ENCODE assay signal across 8 cellular contexts in the genomic region with DNA sequence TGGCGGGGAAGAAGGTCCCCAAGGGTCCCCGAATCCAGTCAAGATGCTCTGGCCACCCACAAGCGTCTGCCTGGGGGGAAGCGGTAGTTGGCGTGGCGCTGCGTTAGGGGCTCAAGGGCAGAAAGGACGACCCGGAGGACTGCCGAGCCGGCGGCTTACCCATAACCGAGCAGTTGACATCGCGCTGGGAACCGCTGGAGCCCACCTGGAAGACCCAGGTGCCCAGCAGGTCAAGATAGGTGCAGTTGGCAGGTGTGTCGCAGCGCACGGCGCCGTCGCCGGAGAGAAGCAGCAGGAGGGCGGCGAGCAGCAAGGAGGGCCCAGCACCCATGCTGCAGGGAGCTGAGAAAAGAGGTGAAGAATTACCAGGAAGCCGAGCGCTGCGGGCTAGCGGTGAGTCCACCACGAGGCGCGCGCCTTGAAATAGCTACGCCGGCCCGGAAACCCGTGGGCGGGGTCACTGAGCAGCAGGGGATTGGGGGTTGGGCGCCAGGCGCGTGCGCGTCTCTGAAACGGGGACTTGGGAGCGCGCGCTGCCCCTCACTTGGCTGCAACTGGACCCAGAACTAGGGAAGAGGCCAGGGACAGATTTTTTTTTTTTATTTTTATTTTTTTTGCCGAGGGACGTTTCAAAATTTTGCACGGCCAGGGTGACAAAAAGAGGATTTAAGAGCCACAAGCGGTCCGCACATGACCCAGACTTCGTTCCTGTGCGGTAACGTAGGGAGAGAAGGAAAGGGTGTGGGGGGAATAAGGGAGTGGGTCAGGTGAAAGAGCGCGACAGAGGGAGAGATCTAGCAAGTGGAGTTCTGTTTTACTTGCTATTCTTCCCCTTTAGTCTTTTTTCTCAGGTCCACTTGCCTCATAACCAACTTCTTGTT. TPM values are rescaled to one million over a fixed set of nuclear protein-coding genes. Genes with fewer than 3 reads are reported as not detected.
DNase-seq lines count a peak whose midpoint lies in the region; ATAC-seq, FAIRE-seq and TF ChIP-seq lines count a peak whose summit lies in the region.

TSS of gene CTSC (minus strand) at position 395 of the 881 bp plus-strand sequence. CDS start at position 331, 64 bp downstream.

- peak within 1 kb of the TSS; percentile 95 to 96 for H3K4me3 Mint-ChIP-seq in activated T-cell treated with anti-CD3 and anti-CD28 coated beads, Interleukin-2, amount 50 U/mL, for 72 hours
- H3K4me3 Mint-ChIP-seq in natural killer cell: peak within 1 kb of the TSS; percentile 89

- intact Hi-C loops in natural killer cell (cut with micrococcal nuclease): loop anchor here (1.0 to 2.0 kb wide), 3 partner anchors 17 to 77 kb away; no protein-coding TSS in a partner anchor

- peak within 1 kb of the TSS; percentile 80 for H3K4me2 ChIP-seq in fibroblast of lung (ENCODE audit: extremely low read depth, insufficient read depth, low read length)

- no peaks in the 10 kb centered on the region for H3K9me3 ChIP-seq in fibroblast of lung (ENCODE audit: control insufficient read depth, insufficient read depth, low read depth, low read length)

- H3K27ac ChIP-seq in fibroblast of lung (ENCODE audit: insufficient read depth, low read length): peak within 1 kb of the TSS; percentile 90

- DNase-seq in DMS53 (lab: John Stamatoyannopoulos, UW): peak; percentile 98
- DNase-seq in RCC 7860 (ENCODE audit: low spot score): peak; percentile 82
- DNase-seq in activated T-cell treated with anti-CD3 and anti-CD28 coated beads, Interleukin-2, amount 50 U/mL, for 72 hours: peak; percentile 95 to 96
- DNase-seq in fibroblast of lung (ENCODE audit: low read depth in 2 of 2): peak; percentile 86 to 91
- DNase-seq in natural killer cell: peak; percentile 95
- peak; percentile 63 to 87 (median 76) for DNase-seq in stimulated activated naive CD4-positive, alpha-beta T cell (lab: John Stamatoyannopoulos, UW)

- H4K20me1 ChIP-seq in fibroblast of lung (ENCODE audit: control insufficient read depth, extremely low read depth, insufficient read depth, low read length): no peaks in the 10 kb centered on the region

- H3K4me3 ChIP-seq in fibroblast of lung (replicated peaks in 1 of 4; ENCODE audit: control extremely low read depth in 1 of 4, insufficient read depth in 1 of 4, low read depth in 3 of 4, low read length in 4 of 4): peak within 1 kb of the TSS; percentile 75 to 97 (median 79)

- peaks cover 38% of the 10 kb centered on the region for H3K79me2 ChIP-seq in fibroblast of lung (ENCODE audit: control insufficient read depth, insufficient read depth, low read length)

- H2AFZ ChIP-seq in fibroblast of lung (ENCODE audit: low read length): peak within 1 kb of the TSS; percentile 88

- ATAC-seq in GM21619 (IDR thresholded peaks at IDR 0.05; ENCODE audit: unreplicated experiment) (peak; percentile 91), natural killer cell (peak; percentile 75 to 93 (median 84))
- peak; percentile 87 to 89 for ATAC-seq in activated T-cell treated with anti-CD3 and anti-CD28 coated beads, Interleukin-2, amount 50 U/mL, for 72 hours (replicated peaks in 1 of 2)

- no peak for TF ChIP-seq RAD21 in Ishikawa (IDR thresholded peaks at IDR 0.05; ENCODE audit: low read depth)

- peaks cover 2 to 13% of the 10 kb centered on the region in 2 donors for H3K36me3 Mint-ChIP-seq in activated T-cell treated with anti-CD3 and anti-CD28 coated beads, Interleukin-2, amount 50 U/mL, for 72 hours (ENCODE audit: insufficient read depth in 2 of 2)
- peaks cover 6% of the 10 kb centered on the region for H3K36me3 Mint-ChIP-seq in natural killer cell

- TF ChIP-seq EP300 in Ishikawa (IDR thresholded peaks at IDR 0.05; ENCODE audit: borderline replicate concordance): peak; percentile 28; the same call in 1 of the 2 replicates

- no peaks in the 10 kb centered on the region for H3K9me3 Mint-ChIP-seq in activated T-cell treated with anti-CD3 and anti-CD28 coated beads, Interleukin-2, amount 50 U/mL, for 72 hours
- no peaks in the 10 kb centered on the region for H3K9me3 Mint-ChIP-seq in natural killer cell

- FAIRE-seq in RCC 7860 (lab: Jason Lieb, UNC): peak; percentile 4

- peak within 1 kb of the TSS; percentile 98 for H3K27ac Mint-ChIP-seq in activated T-cell treated with anti-CD3 and anti-CD28 coated beads, Interleukin-2, amount 50 U/mL, for 72 hours
- H3K27ac Mint-ChIP-seq in natural killer cell: peak within 1 kb of the TSS; percentile 98 to 100

- H3K27me3 ChIP-seq in fibroblast of lung (ENCODE audit: control insufficient read depth, insufficient read depth, low read length): no peaks in the 10 kb centered on the region

- no peak for TF ChIP-seq CTCF in fibroblast of lung (conservative IDR thresholded peaks at IDR 0.05 in 1 of 2, IDR thresholded peaks at IDR 0.05 in 1 of 2; ENCODE audit: low read depth in 1 of 2, low read length in 2 of 2)
- no peak for TF ChIP-seq CTCF in natural killer cell (IDR thresholded peaks at IDR 0.05)

- H3K4me1 Mint-ChIP-seq in activated T-cell treated with anti-CD3 and anti-CD28 coated beads, Interleukin-2, amount 50 U/mL, for 72 hours (ENCODE audit: low read depth): peaks cover 38% of the 10 kb centered on the region
- H3K4me1 Mint-ChIP-seq in natural killer cell: peaks cover 77 to 80% of the 10 kb centered on the region in 2 donors

- H3K9ac ChIP-seq in fibroblast of lung (ENCODE audit: insufficient read depth, low read length): peak within 1 kb of the TSS; percentile 69

- H3K27me3 Mint-ChIP-seq in activated T-cell treated with anti-CD3 and anti-CD28 coated beads, Interleukin-2, amount 50 U/mL, for 72 hours (ENCODE audit: low read depth): no peaks in the 10 kb centered on the region
- H3K27me3 Mint-ChIP-seq in natural killer cell (ENCODE audit: low read depth in 2 of 2): no peaks in the 10 kb centered on the region

- H3K36me3 ChIP-seq in fibroblast of lung (ENCODE audit: control insufficient read depth, insufficient read depth, low read length): no peaks in the 10 kb centered on the region

- peaks cover 2% of the 10 kb centered on the region for H3K4me1 ChIP-seq in fibroblast of lung (ENCODE audit: control insufficient read depth, extremely low read depth, insufficient read depth, low read length)

TF ChIP-seq in Ishikawa, 13 proteins besides CTCF, POLR2A, EP300 and RAD21:
- TF ChIP-seq CREB1 (IDR thresholded peaks at IDR 0.05; ENCODE audit: low read depth) (no peak), TEAD4 (IDR thresholded peaks at IDR 0.05) (peak; percentile 41; the same call in 1 of the 2 replicates), CEBPB (IDR thresholded peaks at IDR 0.05) (no peak), FOXM1 (IDR thresholded peaks at IDR 0.05; ENCODE audit: borderline replicate concordance, low read depth) (no peak), YY1 (IDR thresholded peaks at IDR 0.05; ENCODE audit: low read depth) (0 out of 2 replicates have a peak, but pooled peaks have one; percentile 22), TAF1 (IDR thresholded peaks at IDR 0.05; ENCODE audit: low read depth) (peak; percentile 79), ZBTB7A (IDR thresholded peaks at IDR 0.05; ENCODE audit: low read depth) (peak; percentile 52; the same call in 1 of the 2 replicates), TCF12 (IDR thresholded peaks at IDR 0.05; ENCODE audit: low read depth) (peak; percentile 51; the same call in 1 of the 2 replicates), EGR1 (IDR thresholded peaks at IDR 0.05) (peak; percentile 81), NFIC (IDR thresholded peaks at IDR 0.05) (0 out of 2 replicates have a peak, but pooled peaks have one; percentile 2), USF1 (IDR thresholded peaks at IDR 0.05) (peak; percentile 9; the same call in 1 of the 2 replicates)
- TF ChIP-seq, protein P1, sequence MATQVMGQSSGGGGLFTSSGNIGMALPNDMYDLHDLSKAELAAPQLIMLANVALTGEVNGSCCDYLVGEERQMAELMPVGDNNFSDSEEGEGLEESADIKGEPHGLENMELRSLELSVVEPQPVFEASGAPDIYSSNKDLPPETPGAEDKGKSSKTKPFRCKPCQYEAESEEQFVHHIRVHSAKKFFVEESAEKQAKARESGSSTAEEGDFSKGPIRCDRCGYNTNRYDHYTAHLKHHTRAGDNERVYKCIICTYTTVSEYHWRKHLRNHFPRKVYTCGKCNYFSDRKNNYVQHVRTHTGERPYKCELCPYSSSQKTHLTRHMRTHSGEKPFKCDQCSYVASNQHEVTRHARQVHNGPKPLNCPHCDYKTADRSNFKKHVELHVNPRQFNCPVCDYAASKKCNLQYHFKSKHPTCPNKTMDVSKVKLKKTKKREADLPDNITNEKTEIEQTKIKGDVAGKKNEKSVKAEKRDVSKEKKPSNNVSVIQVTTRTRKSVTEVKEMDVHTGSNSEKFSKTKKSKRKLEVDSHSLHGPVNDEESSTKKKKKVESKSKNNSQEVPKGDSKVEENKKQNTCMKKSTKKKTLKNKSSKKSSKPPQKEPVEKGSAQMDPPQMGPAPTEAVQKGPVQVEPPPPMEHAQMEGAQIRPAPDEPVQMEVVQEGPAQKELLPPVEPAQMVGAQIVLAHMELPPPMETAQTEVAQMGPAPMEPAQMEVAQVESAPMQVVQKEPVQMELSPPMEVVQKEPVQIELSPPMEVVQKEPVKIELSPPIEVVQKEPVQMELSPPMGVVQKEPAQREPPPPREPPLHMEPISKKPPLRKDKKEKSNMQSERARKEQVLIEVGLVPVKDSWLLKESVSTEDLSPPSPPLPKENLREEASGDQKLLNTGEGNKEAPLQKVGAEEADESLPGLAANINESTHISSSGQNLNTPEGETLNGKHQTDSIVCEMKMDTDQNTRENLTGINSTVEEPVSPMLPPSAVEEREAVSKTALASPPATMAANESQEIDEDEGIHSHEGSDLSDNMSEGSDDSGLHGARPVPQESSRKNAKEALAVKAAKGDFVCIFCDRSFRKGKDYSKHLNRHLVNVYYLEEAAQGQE (IDR thresholded peaks at IDR 0.05; ENCODE audit: low read depth): no peak
- TF ChIP-seq, protein P2, sequence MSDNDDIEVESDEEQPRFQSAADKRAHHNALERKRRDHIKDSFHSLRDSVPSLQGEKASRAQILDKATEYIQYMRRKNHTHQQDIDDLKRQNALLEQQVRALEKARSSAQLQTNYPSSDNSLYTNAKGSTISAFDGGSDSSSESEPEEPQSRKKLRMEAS (IDR thresholded peaks at IDR 0.05): peak; percentile 97

RNA-seq across cellular contexts. Expression of gene CTSC, which starts in this region (rescaled TPM):
- total RNA-seq in activated T-cell treated with anti-CD3 and anti-CD28 coated beads, Interleukin-2, amount 50 U/mL, for 72 hours: 10 to 100 TPM; 73.0 to 78.3 TPM
- total RNA-seq in fibroblast of lung (31.1 and 75.8 TPM in 2 replicates), natural killer cell (100 to 1,000 TPM; 182 to 275 (median 227) TPM)
- 252 and 593 TPM in 2 replicates for polyA plus RNA-seq in fibroblast of lung
- 307 and 587 TPM in 2 replicates for polyA plus RNA-seq in fibroblast of lung (2012)
- polyA minus RNA-seq in fibroblast of lung (ENCODE audit: low replicate concordance): 57.2 and 70.9 TPM in 2 replicates

Comparison
In these comparisons a context has a peak if more than half of its experiments do, and no peak if none do; other contexts are left out.
1. Peak in every context shown above with its lines: DNase-seq, ATAC-seq, H3K4me3 ChIP-seq and H3K27ac ChIP-seq.